8 cellular contexts compared by ENCODE assay signal in genomic region chr7:108459922-108460551, GRCh38. TPM values are rescaled to one million over a fixed set of nuclear protein-coding genes. Genes with fewer than 3 reads are reported as not detected.
A peak's percentile ranks its signal among the peaks of the same experiment; 100 is the strongest.
DNase-seq lines count a peak whose midpoint lies in the region; ATAC-seq and TF ChIP-seq lines count a peak whose summit lies in the region.

No MANE protein-coding gene starts in this region.

- peaks cover 14% of the 10 kb centered on the region for H3K4me1 ChIP-seq in Loucy (ENCODE audit: insufficient read depth, low read length, poor library complexity, severe bottlenecking)
- H3K4me1 ChIP-seq in tibial nerve = peaks cover 0 to 24% (median 9%) of the 10 kb centered on the region in 4 donors

- no peak overlapping the region for H3K4me2 ChIP-seq in Loucy (ENCODE audit: low read depth, low read length, poor library complexity, severe bottlenecking)

- H3K9me2 ChIP-seq in Loucy (replicated peaks; ENCODE audit: low read depth, low read length) = no peaks in the 10 kb centered on the region

- WGBS in tibial nerve, 2 donors = 45 to 50% methylated on average over 3 of the region's 3 CpGs

- peak; percentile 41 for TF ChIP-seq CTCF in GM13976 (IDR thresholded peaks at IDR 0.05; ENCODE audit: borderline replicate concordance, control extremely low read depth, extremely low read depth, insufficient read depth, missing control alignments)
- peak; percentile 69 for TF ChIP-seq CTCF in Loucy (conservative IDR thresholded peaks at IDR 0.05; ENCODE audit: low read length)
- TF ChIP-seq CTCF in tibial nerve (IDR thresholded peaks at IDR 0.05) = peak in 3 of 5 experiments; percentile 30 to 40 (median 30)

- H3K36me3 ChIP-seq in Loucy (ENCODE audit: insufficient read depth, low read length) (no peaks in the 10 kb centered on the region), tibial nerve (no peaks in the 10 kb centered on the region)

- no peaks in the 10 kb centered on the region for H3K9me3 ChIP-seq in Loucy (ENCODE audit: insufficient read depth, low read depth, low read length)
- no peaks in the 10 kb centered on the region for H3K9me3 ChIP-seq in tibial nerve

- H3K4me3 ChIP-seq in Loucy (ENCODE audit: low read length, poor library complexity, severe bottlenecking) (no peak overlapping the region), tibial nerve (no peak overlapping the region)

- no peaks in the 10 kb centered on the region for H3F3A ChIP-seq in Loucy (ENCODE audit: low read depth)

- no peak overlapping the region for H3K27ac ChIP-seq in tibial nerve

- no peaks in the 10 kb centered on the region for H3K27me3 ChIP-seq in Loucy (ENCODE audit: insufficient read depth, low read length, poor library complexity, severe bottlenecking)
- H3K27me3 ChIP-seq in tibial nerve = peaks cover 0 to 31% of the 10 kb centered on the region in 2 donors

- no peak for TF ChIP-seq EP300 in tibial nerve (IDR thresholded peaks at IDR 0.05)

- no peak for ATAC-seq in GM18520 (IDR thresholded peaks at IDR 0.05; ENCODE audit: unreplicated experiment)

- no peaks in the 10 kb centered on the region for H3K79me2 ChIP-seq in Loucy (ENCODE audit: insufficient read depth, low read length)

- in situ Hi-C loops in GM13976 (cut with MboI; ENCODE audit: low sequenced_read_pairs, unreplicated experiment) (loop anchor here (10.0 kb wide), 1 partner anchor 275 kb away; no protein-coding TSS in a partner anchor), SK-MEL-5 (cut with HindIII; ENCODE audit: low pct_unique_long_range_greater_than_20kb, low sequenced_read_pairs) (no loop called here)

- no peak for TF ChIP-seq POLR2A in tibial nerve (IDR thresholded peaks at IDR 0.05)

- no peak overlapping the region for H2AFZ ChIP-seq in Loucy (ENCODE audit: low read length)

- no peak overlapping the region for H3K9ac ChIP-seq in Loucy (ENCODE audit: low read depth, low read length, poor library complexity, severe bottlenecking)

- DNase-seq in AG08395 (ENCODE audit: low spot score) = peak; percentile 16
- peak; percentile 57 for DNase-seq in GM13976 (ENCODE audit: low spot score)
- DNase-seq in SK-MEL-5 (ENCODE audit: low read depth, low spot score) = peak; percentile 73
- DNase-seq in fibroblast of the conjunctiva (ENCODE audit: low read depth) = peak; percentile 33
- no peak for DNase-seq in tibial nerve (ENCODE audit: low spot score in 2 of 2)
- DNase-seq in mesenteric fat pad (ENCODE audit: low spot score) = no peak

- no peaks in the 10 kb centered on the region for H4K20me1 ChIP-seq in Loucy (ENCODE audit: insufficient read depth, low read length, poor library complexity, severe bottlenecking)

RNA-seq across cellular contexts. Expression of gene NRCAM, which starts 3.8 kb away (rescaled TPM):
- total RNA-seq in SK-MEL-5 (2014; rRNA removed; shearing (Covaris generic)) = 19.2 and 22.8 TPM in 2 replicates
- 30.0 and 42.4 TPM in 2 replicates for polyA plus RNA-seq in SK-MEL-5 (2015; cell fraction: cytosol; rRNA removed)
- polyA plus RNA-seq in SK-MEL-5 (2015; cell fraction: nucleus; rRNA removed) = 35.5 and 45.5 TPM in 2 replicates
- 10 to 100 TPM; 16.5 to 87.4 (median 22.4) TPM for total RNA-seq in tibial nerve
- 9.1 TPM for total RNA-seq in mesenteric fat pad

Comparison
In these comparisons a context has a peak if more than half of its experiments do, and no peak if none do; other contexts are left out.
1. DNase-seq: peak in AG08395 (single experiment), GM13976 (single experiment), SK-MEL-5 (single experiment) and fibroblast of the conjunctiva (single experiment); none in tibial nerve (0 of 2) and mesenteric fat pad (single experiment).
2. Peak in every context shown above with its lines, with median percentiles within 50 percentile points of each other: CTCF ChIP-seq.